ENCODE assay signal across 9 cellular contexts in the genomic region with DNA sequence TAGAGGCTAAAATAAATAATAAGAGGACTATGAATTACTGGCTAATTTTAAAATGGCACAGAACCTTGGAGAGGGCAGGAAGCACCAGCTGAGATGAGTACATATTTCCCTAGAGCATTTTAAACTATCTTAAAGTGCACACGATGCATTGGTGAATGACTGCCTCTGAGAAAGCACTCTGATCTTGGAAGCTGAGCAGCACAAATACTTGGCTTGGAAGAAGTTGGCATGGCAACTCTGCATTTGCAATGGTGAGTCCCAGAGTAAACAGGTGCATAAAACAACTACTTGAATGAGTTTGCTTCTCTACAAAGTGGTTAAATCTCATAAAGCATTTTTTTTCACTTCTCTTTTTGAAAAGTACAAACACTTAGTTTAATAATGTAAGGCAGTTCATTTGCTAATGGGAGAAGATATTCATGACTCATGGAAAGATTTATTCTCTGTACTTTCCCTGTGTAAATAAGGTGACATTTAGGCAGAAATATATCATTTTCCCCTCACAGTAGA.
DNase-seq lines count a peak whose midpoint lies in the region; ATAC-seq and TF ChIP-seq lines count a peak whose summit lies in the region.
"Had no signal": no experiment of that assay in that cellular context is flagged by ENCODE, and none has a peak within 500 bp of the region (broad histone marks: within the 10 kb centered on the region; RNA-seq: fewer than 3 reads in every experiment).

No MANE protein-coding gene starts in this region.

- H3K27ac ChIP-seq in neural cell (ENCODE audit: low read length) (peak overlapping the region; percentile 84), SJCRH30 (no peak overlapping the region), substantia nigra (ENCODE audit: low read depth, low read length, poor library complexity, severe bottlenecking) (no peak overlapping the region)
- H3K27ac ChIP-seq: stomach had no signal

- DNase-seq in NCI-H1092 (lab: John Stamatoyannopoulos, UW) (peak; percentile 47), SJCRH30 (no peak), NCI-H2196 treated with DMSO at 0.1 percent for 48 hours (lab: John Stamatoyannopoulos, UW; ENCODE audit: unreplicated experiment) (no peak), left cardiac atrium (no peak), substantia nigra (lab: John Stamatoyannopoulos, UW) (no peak)
- DNase-seq: stomach had no signal

- H4K20me1 ChIP-seq in neural cell (ENCODE audit: insufficient read depth), result no peaks in the 10 kb centered on the region

- intact Hi-C loops in left cardiac atrium (cut with DNase I), result no loop called here

- peak; percentile 73 for TF ChIP-seq EP300 in neural cell (conservative IDR thresholded peaks at IDR 0.05; ENCODE audit: poor library complexity, severe bottlenecking)

- H3K36me3 ChIP-seq in neural cell (ENCODE audit: insufficient read depth, low read length) (no peaks in the 10 kb centered on the region), SJCRH30 (no peaks in the 10 kb centered on the region)
- H3K36me3 ChIP-seq: stomach had no signal

- peak overlapping the region; percentile 54 for H3K4me2 ChIP-seq in neural cell (ENCODE audit: low read length)

- H3K4me1 ChIP-seq in SJCRH30, result no peaks in the 10 kb centered on the region

- peak overlapping the region; percentile 52 for H3K9ac ChIP-seq in neural cell (ENCODE audit: low read length)

- no peaks in the 10 kb centered on the region for H3K9me2 ChIP-seq in neural cell (ENCODE audit: insufficient read depth, low read length)

- H3K9me3 ChIP-seq in neural cell (ENCODE audit: low read length) (no peaks in the 10 kb centered on the region), SJCRH30 (replicated peaks) (no peaks in the 10 kb centered on the region)
- H3K9me3 ChIP-seq: stomach had no signal

- peaks cover 13% of the 10 kb centered on the region for H3F3A ChIP-seq in neural cell (ENCODE audit: insufficient read depth, low read length, poor library complexity, severe bottlenecking)

- no peaks in the 10 kb centered on the region for H3K79me2 ChIP-seq in neural cell (replicated peaks; ENCODE audit: insufficient read depth, low read length)

- ATAC-seq in GM19043 (IDR thresholded peaks at IDR 0.05; ENCODE audit: low read depth, unreplicated experiment), result peak; percentile 89
- peak; percentile 94 for ATAC-seq in HG02642 (IDR thresholded peaks at IDR 0.05; ENCODE audit: poor library complexity, unreplicated experiment)
- no peak for ATAC-seq in left cardiac atrium

- TF ChIP-seq RAD21 in neural cell (conservative IDR thresholded peaks at IDR 0.05), result peak; percentile 26

- no peak for TF ChIP-seq CTCF in neural cell (IDR thresholded peaks at IDR 0.05; ENCODE audit: poor library complexity, severe bottlenecking)

- peak overlapping the region; percentile 58 for H3K4me3 ChIP-seq in neural cell (ENCODE audit: low read length)
- H3K4me3 ChIP-seq in SJCRH30, result no peak overlapping the region
- H3K4me3 ChIP-seq: stomach had no signal

- H2AFZ ChIP-seq in neural cell (ENCODE audit: low read depth, low read length), result no peak overlapping the region

- no peaks in the 10 kb centered on the region for H3K27me3 ChIP-seq in neural cell (ENCODE audit: insufficient read depth, low read depth, low read length)
- H3K27me3 ChIP-seq in SJCRH30, result no peaks in the 10 kb centered on the region; the same call in 1 of the 2 replicates

TF ChIP-seq in neural cell, 6 proteins besides CTCF, POLR2A, EP300 and RAD21:
- TF ChIP-seq TAF1 (IDR thresholded peaks at IDR 0.05; ENCODE audit: low read depth) (no peak), MXI1 (conservative IDR thresholded peaks at IDR 0.05; ENCODE audit: poor library complexity, severe bottlenecking) (peak; percentile 43), POLR2AphosphoS5 (IDR thresholded peaks at IDR 0.05) (peak; percentile 63), SMC3 (conservative IDR thresholded peaks at IDR 0.05; ENCODE audit: poor library complexity) (no peak), EZH2 (IDR thresholded peaks at IDR 0.05; ENCODE audit: borderline replicate concordance, insufficient read depth, low read length, poor library complexity, severe bottlenecking) (no peak)
- TF ChIP-seq, protein P1, sequence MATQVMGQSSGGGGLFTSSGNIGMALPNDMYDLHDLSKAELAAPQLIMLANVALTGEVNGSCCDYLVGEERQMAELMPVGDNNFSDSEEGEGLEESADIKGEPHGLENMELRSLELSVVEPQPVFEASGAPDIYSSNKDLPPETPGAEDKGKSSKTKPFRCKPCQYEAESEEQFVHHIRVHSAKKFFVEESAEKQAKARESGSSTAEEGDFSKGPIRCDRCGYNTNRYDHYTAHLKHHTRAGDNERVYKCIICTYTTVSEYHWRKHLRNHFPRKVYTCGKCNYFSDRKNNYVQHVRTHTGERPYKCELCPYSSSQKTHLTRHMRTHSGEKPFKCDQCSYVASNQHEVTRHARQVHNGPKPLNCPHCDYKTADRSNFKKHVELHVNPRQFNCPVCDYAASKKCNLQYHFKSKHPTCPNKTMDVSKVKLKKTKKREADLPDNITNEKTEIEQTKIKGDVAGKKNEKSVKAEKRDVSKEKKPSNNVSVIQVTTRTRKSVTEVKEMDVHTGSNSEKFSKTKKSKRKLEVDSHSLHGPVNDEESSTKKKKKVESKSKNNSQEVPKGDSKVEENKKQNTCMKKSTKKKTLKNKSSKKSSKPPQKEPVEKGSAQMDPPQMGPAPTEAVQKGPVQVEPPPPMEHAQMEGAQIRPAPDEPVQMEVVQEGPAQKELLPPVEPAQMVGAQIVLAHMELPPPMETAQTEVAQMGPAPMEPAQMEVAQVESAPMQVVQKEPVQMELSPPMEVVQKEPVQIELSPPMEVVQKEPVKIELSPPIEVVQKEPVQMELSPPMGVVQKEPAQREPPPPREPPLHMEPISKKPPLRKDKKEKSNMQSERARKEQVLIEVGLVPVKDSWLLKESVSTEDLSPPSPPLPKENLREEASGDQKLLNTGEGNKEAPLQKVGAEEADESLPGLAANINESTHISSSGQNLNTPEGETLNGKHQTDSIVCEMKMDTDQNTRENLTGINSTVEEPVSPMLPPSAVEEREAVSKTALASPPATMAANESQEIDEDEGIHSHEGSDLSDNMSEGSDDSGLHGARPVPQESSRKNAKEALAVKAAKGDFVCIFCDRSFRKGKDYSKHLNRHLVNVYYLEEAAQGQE (IDR thresholded peaks at IDR 0.05; ENCODE audit: borderline replicate concordance), result no peak

Comparison
In these comparisons a context has a peak if more than half of its experiments do, and no peak if none do; other contexts are left out.
1. ATAC-seq: peak in GM19043 (single experiment) and HG02642 (single experiment); none in left cardiac atrium (0 of 2).